ENCODE assay signal across 1 cellular context in the genomic region with DNA sequence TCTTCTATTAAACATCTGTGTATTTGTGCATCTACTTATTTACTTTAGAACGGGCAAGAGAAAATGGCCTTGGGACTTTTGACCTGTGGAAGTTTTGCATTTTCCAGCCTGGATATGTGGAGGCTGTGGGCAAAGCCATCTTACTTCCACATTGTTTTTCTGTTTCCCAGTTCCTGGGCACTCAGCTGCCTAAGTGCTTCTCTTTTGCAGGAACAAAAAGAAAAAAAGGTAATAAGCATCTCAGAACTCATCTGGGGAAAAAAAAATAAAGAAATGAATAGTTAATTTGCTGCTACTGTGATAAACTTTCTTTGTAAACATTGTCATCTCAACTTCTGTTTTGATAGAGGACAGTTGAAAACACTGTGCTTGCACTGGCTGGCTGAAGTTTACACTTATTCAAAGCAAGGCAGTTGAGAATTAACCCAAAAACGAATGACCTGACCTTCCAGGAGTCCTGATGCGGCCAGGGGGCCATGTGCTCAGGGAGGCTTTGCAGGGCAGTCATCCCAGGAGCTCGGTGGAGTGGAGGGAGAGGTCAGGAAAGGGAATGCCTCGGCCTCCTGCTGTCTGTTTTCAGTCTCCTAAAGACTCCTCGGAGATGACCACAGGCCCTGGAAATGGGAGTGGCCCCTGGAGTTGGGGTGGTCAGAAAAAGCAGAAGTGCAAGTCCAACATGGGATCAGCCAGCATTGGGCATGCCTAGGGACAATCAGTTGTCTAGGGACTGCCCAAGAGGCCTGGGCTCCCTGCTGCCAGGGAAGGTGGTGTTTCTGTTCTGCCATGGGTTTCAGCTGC.
TF ChIP-seq lines count a peak whose summit lies in the region.

No MANE protein-coding gene starts in this region.

TF ChIP-seq in HepG2, 621 proteins besides CTCF, POLR2A, EP300 and RAD21 (continued from another document and continues in another):
- TF ChIP-seq SP4 (CRISPR knock-in tag; IDR thresholded peaks at IDR 0.05), result 0 out of 2 replicates have a peak, but pooled peaks have one; percentile 44
- TF ChIP-seq, protein P1, sequence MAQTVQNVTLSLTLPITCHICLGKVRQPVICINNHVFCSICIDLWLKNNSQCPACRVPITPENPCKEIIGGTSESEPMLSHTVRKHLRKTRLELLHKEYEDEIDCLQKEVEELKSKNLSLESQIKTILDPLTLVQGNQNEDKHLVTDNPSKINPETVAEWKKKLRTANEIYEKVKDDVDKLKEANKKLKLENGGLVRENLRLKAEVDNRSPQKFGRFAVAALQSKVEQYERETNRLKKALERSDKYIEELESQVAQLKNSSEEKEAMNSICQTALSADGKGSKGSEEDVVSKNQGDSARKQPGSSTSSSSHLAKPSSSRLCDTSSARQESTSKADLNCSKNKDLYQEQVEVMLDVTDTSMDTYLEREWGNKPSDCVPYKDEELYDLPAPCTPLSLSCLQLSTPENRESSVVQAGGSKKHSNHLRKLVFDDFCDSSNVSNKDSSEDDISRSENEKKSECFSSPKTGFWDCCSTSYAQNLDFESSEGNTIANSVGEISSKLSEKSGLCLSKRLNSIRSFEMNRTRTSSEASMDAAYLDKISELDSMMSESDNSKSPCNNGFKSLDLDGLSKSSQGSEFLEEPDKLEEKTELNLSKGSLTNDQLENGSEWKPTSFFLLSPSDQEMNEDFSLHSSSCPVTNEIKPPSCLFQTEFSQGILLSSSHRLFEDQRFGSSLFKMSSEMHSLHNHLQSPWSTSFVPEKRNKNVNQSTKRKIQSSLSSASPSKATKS (CRISPR knock-in tag; IDR thresholded peaks at IDR 0.05), result no peak
- TF ChIP-seq THAP7 (CRISPR knock-in tag; IDR thresholded peaks at IDR 0.05), result no peak
- TF ChIP-seq TEAD3 (CRISPR knock-in tag; optimal IDR thresholded peaks at IDR 0.05; ENCODE audit: borderline replicate concordance), result peak; percentile 28
- no peak for TF ChIP-seq STAT5B (CRISPR knock-in tag; IDR thresholded peaks at IDR 0.05)
- TF ChIP-seq, protein P2, sequence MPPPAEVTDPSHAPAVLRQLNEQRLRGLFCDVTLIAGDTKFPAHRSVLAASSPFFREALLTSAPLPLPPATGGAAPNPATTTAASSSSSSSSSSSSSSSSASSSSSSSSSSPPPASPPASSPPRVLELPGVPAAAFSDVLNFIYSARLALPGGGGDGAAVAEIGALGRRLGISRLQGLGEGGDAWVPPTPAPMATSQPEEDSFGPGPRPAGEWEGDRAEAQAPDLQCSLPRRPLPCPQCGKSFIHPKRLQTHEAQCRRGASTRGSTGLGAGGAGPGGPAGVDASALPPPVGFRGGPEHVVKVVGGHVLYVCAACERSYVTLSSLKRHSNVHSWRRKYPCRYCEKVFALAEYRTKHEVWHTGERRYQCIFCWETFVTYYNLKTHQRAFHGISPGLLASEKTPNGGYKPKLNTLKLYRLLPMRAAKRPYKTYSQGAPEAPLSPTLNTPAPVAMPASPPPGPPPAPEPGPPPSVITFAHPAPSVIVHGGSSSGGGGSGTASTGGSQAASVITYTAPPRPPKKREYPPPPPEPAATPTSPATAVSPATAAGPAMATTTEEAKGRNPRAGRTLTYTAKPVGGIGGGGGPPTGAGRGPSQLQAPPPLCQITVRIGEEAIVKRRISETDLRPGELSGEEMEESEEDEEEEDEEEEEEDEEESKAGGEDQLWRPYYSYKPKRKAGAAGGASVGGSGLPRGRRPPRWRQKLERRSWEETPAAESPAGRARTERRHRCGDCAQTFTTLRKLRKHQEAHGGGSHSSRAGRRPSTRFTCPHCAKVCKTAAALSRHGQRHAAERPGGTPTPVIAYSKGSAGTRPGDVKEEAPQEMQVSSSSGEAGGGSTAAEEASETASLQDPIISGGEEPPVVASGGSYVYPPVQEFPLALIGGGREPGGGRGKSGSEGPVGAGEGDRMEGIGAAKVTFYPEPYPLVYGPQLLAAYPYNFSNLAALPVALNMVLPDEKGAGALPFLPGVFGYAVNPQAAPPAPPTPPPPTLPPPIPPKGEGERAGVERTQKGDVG (CRISPR knock-in tag; IDR thresholded peaks at IDR 0.05; ENCODE audit: borderline replicate concordance), result no peak
- no peak for TF ChIP-seq RBAK (CRISPR knock-in tag; IDR thresholded peaks at IDR 0.05)
- no peak for TF ChIP-seq ZC3H4 (CRISPR knock-in tag; IDR thresholded peaks at IDR 0.05; ENCODE audit: borderline replicate concordance)
- TF ChIP-seq EEA1 (CRISPR knock-in tag; IDR thresholded peaks at IDR 0.05; ENCODE audit: borderline replicate concordance), result no peak
- TF ChIP-seq TCF12 (IDR thresholded peaks at IDR 0.05), result no peak
- no peak for TF ChIP-seq TCF12 (CRISPR knock-in tag; IDR thresholded peaks at IDR 0.05)
- no peak for TF ChIP-seq ISL2 (CRISPR knock-in tag; IDR thresholded peaks at IDR 0.05)
- no peak for TF ChIP-seq CHCHD3 (CRISPR knock-in tag; IDR thresholded peaks at IDR 0.05)
- no peak for TF ChIP-seq ZNF350 (CRISPR knock-in tag; IDR thresholded peaks at IDR 0.05; ENCODE audit: borderline replicate concordance, low read depth)
- 0 out of 2 replicates have a peak, but pooled peaks have one; percentile 16 for TF ChIP-seq MIER2 (CRISPR knock-in tag; IDR thresholded peaks at IDR 0.05)
- TF ChIP-seq HES4 (CRISPR knock-in tag; IDR thresholded peaks at IDR 0.05; ENCODE audit: borderline replicate concordance), result no peak
- TF ChIP-seq THYN1 (CRISPR knock-in tag; IDR thresholded peaks at IDR 0.05; ENCODE audit: borderline replicate concordance, low read depth), result no peak
- TF ChIP-seq, protein P3, sequence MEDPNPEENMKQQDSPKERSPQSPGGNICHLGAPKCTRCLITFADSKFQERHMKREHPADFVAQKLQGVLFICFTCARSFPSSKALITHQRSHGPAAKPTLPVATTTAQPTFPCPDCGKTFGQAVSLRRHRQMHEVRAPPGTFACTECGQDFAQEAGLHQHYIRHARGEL (CRISPR knock-in tag; IDR thresholded peaks at IDR 0.05), result no peak
- TF ChIP-seq, protein P4, sequence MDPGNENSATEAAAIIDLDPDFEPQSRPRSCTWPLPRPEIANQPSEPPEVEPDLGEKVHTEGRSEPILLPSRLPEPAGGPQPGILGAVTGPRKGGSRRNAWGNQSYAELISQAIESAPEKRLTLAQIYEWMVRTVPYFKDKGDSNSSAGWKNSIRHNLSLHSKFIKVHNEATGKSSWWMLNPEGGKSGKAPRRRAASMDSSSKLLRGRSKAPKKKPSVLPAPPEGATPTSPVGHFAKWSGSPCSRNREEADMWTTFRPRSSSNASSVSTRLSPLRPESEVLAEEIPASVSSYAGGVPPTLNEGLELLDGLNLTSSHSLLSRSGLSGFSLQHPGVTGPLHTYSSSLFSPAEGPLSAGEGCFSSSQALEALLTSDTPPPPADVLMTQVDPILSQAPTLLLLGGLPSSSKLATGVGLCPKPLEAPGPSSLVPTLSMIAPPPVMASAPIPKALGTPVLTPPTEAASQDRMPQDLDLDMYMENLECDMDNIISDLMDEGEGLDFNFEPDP (CRISPR knock-in tag; conservative IDR thresholded peaks at IDR 0.05), result no peak
- no peak; the same call in 1 of the 2 replicates for TF ChIP-seq MIXL1 (CRISPR knock-in tag; IDR thresholded peaks at IDR 0.05)
- TF ChIP-seq ZSCAN30 (CRISPR knock-in tag; IDR thresholded peaks at IDR 0.05), result no peak
- TF ChIP-seq MEIS2 (CRISPR knock-in tag; IDR thresholded peaks at IDR 0.05), result no peak
- no peak for TF ChIP-seq MTERF4 (CRISPR knock-in tag; IDR thresholded peaks at IDR 0.05)
- no peak for TF ChIP-seq PRMT3 (CRISPR knock-in tag; IDR thresholded peaks at IDR 0.05; ENCODE audit: borderline replicate concordance, low read depth)
- TF ChIP-seq, protein P5, sequence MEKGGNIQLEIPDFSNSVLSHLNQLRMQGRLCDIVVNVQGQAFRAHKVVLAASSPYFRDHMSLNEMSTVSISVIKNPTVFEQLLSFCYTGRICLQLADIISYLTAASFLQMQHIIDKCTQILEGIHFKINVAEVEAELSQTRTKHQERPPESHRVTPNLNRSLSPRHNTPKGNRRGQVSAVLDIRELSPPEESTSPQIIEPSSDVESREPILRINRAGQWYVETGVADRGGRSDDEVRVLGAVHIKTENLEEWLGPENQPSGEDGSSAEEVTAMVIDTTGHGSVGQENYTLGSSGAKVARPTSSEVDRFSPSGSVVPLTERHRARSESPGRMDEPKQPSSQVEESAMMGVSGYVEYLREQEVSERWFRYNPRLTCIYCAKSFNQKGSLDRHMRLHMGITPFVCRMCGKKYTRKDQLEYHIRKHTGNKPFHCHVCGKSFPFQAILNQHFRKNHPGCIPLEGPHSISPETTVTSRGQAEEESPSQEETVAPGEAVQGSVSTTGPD (CRISPR knock-in tag; IDR thresholded peaks at IDR 0.05), result no peak
- no peak for TF ChIP-seq WIZ (CRISPR knock-in tag; IDR thresholded peaks at IDR 0.05)
- no peak for TF ChIP-seq TMF1 (CRISPR knock-in tag; IDR thresholded peaks at IDR 0.05; ENCODE audit: low read depth)
- TF ChIP-seq ZNF800 (CRISPR knock-in tag; IDR thresholded peaks at IDR 0.05), result 0 out of 2 replicates have a peak, but pooled peaks have one; percentile 25
- no peak for TF ChIP-seq ZNF496 (CRISPR knock-in tag; IDR thresholded peaks at IDR 0.05; ENCODE audit: insufficient replicate concordance)
- no peak for TF ChIP-seq ZBTB20 (CRISPR knock-in tag; IDR thresholded peaks at IDR 0.05; ENCODE audit: borderline replicate concordance, low read depth)
- peak; percentile 56; the same call in 1 of the 2 replicates for TF ChIP-seq ZNF292 (CRISPR knock-in tag; IDR thresholded peaks at IDR 0.05; ENCODE audit: borderline replicate concordance, low read depth)
- TF ChIP-seq ZNF747 (CRISPR knock-in tag; IDR thresholded peaks at IDR 0.05; ENCODE audit: borderline replicate concordance), result no peak
- no peak for TF ChIP-seq MYPOP (CRISPR knock-in tag; IDR thresholded peaks at IDR 0.05)
- no peak for TF ChIP-seq ZNF317 (CRISPR knock-in tag; IDR thresholded peaks at IDR 0.05)
- TF ChIP-seq SRSF9 (IDR thresholded peaks at IDR 0.05; ENCODE audit: borderline replicate concordance, insufficient read depth, low read depth, low read length, poor library complexity, severe bottlenecking), result no peak
- TF ChIP-seq MYC (CRISPR knock-in tag; IDR thresholded peaks at IDR 0.05; ENCODE audit: borderline replicate concordance), result peak; percentile 87
- TF ChIP-seq ZNF333 (CRISPR knock-in tag; IDR thresholded peaks at IDR 0.05; ENCODE audit: borderline replicate concordance), result no peak
- TF ChIP-seq MZF1 (CRISPR knock-in tag; IDR thresholded peaks at IDR 0.05; ENCODE audit: borderline replicate concordance), result no peak
- no peak for TF ChIP-seq MAZ (IDR thresholded peaks at IDR 0.05; ENCODE audit: borderline replicate concordance, low read depth, low read length)
- TF ChIP-seq MAZ (CRISPR knock-in tag; IDR thresholded peaks at IDR 0.05; ENCODE audit: low read depth), result no peak; the same call in 1 of the 2 replicates
- TF ChIP-seq, protein P6, sequence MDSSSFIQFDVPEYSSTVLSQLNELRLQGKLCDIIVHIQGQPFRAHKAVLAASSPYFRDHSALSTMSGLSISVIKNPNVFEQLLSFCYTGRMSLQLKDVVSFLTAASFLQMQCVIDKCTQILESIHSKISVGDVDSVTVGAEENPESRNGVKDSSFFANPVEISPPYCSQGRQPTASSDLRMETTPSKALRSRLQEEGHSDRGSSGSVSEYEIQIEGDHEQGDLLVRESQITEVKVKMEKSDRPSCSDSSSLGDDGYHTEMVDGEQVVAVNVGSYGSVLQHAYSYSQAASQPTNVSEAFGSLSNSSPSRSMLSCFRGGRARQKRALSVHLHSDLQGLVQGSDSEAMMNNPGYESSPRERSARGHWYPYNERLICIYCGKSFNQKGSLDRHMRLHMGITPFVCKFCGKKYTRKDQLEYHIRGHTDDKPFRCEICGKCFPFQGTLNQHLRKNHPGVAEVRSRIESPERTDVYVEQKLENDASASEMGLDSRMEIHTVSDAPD (CRISPR knock-in tag; IDR thresholded peaks at IDR 0.05), result no peak
- TF ChIP-seq HNRNPK (IDR thresholded peaks at IDR 0.05; ENCODE audit: low read depth, low read length, poor library complexity, severe bottlenecking), result no peak
- TF ChIP-seq MXI1 (IDR thresholded peaks at IDR 0.05; ENCODE audit: borderline replicate concordance, low read depth, low read length), result no peak; the same call in 2 of the 3 replicates
- TF ChIP-seq ZNF883 (CRISPR knock-in tag; IDR thresholded peaks at IDR 0.05; ENCODE audit: not compliant biosample characterization), result no peak
- TF ChIP-seq ZNF598 (CRISPR knock-in tag; IDR thresholded peaks at IDR 0.05; ENCODE audit: borderline replicate concordance), result no peak
- no peak for TF ChIP-seq NAIF1 (CRISPR knock-in tag; IDR thresholded peaks at IDR 0.05; ENCODE audit: borderline replicate concordance)
- TF ChIP-seq SYNCRIP (IDR thresholded peaks at IDR 0.05; ENCODE audit: insufficient read depth, low read depth, low read length), result no peak
- TF ChIP-seq ZC3H13 (CRISPR knock-in tag; IDR thresholded peaks at IDR 0.05), result no peak
- 0 out of 2 replicates have a peak, but pooled peaks have one; percentile 38 for TF ChIP-seq ZNF274 (CRISPR knock-in tag; IDR thresholded peaks at IDR 0.05)
- 0 out of 2 replicates have a peak, but pooled peaks have one; percentile 45 for TF ChIP-seq NFKB2 (CRISPR knock-in tag; IDR thresholded peaks at IDR 0.05; ENCODE audit: borderline replicate concordance)
